15 cellular contexts compared by ENCODE assay signal in the genomic region with DNA sequence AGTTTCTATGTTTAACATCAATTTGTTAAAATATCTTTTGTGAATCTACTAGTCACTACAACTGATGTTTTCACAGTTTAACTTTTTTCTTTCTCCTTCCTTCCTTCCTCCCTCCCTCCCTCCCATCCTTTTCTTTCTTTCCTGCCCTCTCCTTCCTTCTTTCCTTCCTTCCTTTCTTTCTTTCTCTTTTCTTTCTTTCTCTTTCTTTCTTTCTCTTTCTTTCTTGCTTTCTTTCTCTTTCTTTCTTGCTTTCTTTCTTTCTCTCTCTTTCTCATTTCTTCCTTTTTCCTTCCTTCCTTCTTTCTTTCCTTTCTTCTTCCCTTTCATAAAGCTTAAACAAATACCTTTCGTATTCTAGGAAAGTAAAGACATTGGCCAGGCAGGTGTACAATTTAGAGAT.
DNase-seq lines count a peak whose midpoint lies in the region; ATAC-seq, FAIRE-seq and TF ChIP-seq lines count a peak whose summit lies in the region.
"Had no signal": no experiment of that assay in that cellular context is flagged by ENCODE, and none has a peak within 500 bp of the region (broad histone marks: within the 10 kb centered on the region; RNA-seq: fewer than 3 reads in every experiment).

No MANE protein-coding gene starts in this region.

- H4K20me1 ChIP-seq in OCI-LY7 (ENCODE audit: insufficient read depth, low read length): no peaks in the 10 kb centered on the region

- no peaks in the 10 kb centered on the region for H3K9me3 Mint-ChIP-seq in MCF 10A (ENCODE audit: unreplicated experiment)
- no peaks in the 10 kb centered on the region for H3K9me3 Mint-ChIP-seq in HFFc6
- H3K9me3 Mint-ChIP-seq in activated naive CD8-positive, alpha-beta T cell treated with anti-CD3 and anti-CD28 coated beads, Interleukin-2, amount 50 U/mL, for 24 hours: peaks cover 8% of the 10 kb centered on the region
- H3K9me3 Mint-ChIP-seq in CD8-positive, alpha-beta T cell: no peaks in the 10 kb centered on the region

- H2AFZ ChIP-seq in OCI-LY7 (ENCODE audit: low read length): no peak overlapping the region

- H3K9me2 ChIP-seq in OCI-LY7 (ENCODE audit: insufficient read depth, low read length): no peaks in the 10 kb centered on the region

- peak; percentile 88 for FAIRE-seq in islet of Langerhans (lab: Jason Lieb, UNC)

- H3K36me3 Mint-ChIP-seq in MCF 10A (ENCODE audit: insufficient read depth, unreplicated experiment): no peaks in the 10 kb centered on the region
- no peaks in the 10 kb centered on the region; the same call in 1 of the 2 replicates for H3K36me3 Mint-ChIP-seq in HFFc6 (ENCODE audit: low read depth)
- H3K36me3 Mint-ChIP-seq in activated naive CD8-positive, alpha-beta T cell treated with anti-CD3 and anti-CD28 coated beads, Interleukin-2, amount 50 U/mL, for 24 hours (ENCODE audit: low read depth): no peaks in the 10 kb centered on the region
- H3K36me3 Mint-ChIP-seq in CD8-positive, alpha-beta T cell: no peaks in the 10 kb centered on the region
- H3K36me3 Mint-ChIP-seq: CD14-positive monocyte, IgD-negative memory B cell had no signal

- intact Hi-C loops in MCF 10A (cut with micrococcal nuclease) (no loop called here), breast epithelium (cut with DNase I; ENCODE audit: low total_unique reads) (no loop called here), OCI-LY7 (cut with micrococcal nuclease; ENCODE audit: unreplicated experiment) (no loop called here)
- intact Hi-C loops in CD8-positive, alpha-beta T cell (cut with DNase I, micrococcal nuclease): no loop called here

- H3K9me3 ChIP-seq in breast epithelium (no peaks in the 10 kb centered on the region), OCI-LY7 (ENCODE audit: low read length) (no peaks in the 10 kb centered on the region)
- no peaks in the 10 kb centered on the region for H3K9me3 ChIP-seq in CD8-positive, alpha-beta T cell (ENCODE audit: low read length)

- no peaks in the 10 kb centered on the region for H3K4me1 ChIP-seq in breast epithelium
- no peaks in the 10 kb centered on the region for H3K4me1 ChIP-seq in CD8-positive, alpha-beta T cell (ENCODE audit: insufficient read depth, low read length)
- H3K4me1 ChIP-seq in OCI-LY7 (ENCODE audit: insufficient read depth, low read length, poor library complexity, severe bottlenecking): no peaks in the 10 kb centered on the region
- H3K4me1 ChIP-seq: SJSA1 had no signal

- H3K4me1 Mint-ChIP-seq in MCF 10A (ENCODE audit: insufficient read depth, unreplicated experiment): peaks cover 21% of the 10 kb centered on the region
- H3K4me1 Mint-ChIP-seq in HFFc6 (ENCODE audit: low read depth): peaks cover 18% of the 10 kb centered on the region
- H3K4me1 Mint-ChIP-seq in activated naive CD8-positive, alpha-beta T cell treated with anti-CD3 and anti-CD28 coated beads, Interleukin-2, amount 50 U/mL, for 24 hours: no peaks in the 10 kb centered on the region
- H3K4me1 Mint-ChIP-seq in CD8-positive, alpha-beta T cell (ENCODE audit: low read depth): no peaks in the 10 kb centered on the region
- H3K4me1 Mint-ChIP-seq: CD14-positive monocyte, IgD-negative memory B cell had no signal

- no peak overlapping the region for H3K4me2 ChIP-seq in OCI-LY7 (ENCODE audit: low read length)

- H3K27ac Mint-ChIP-seq in MCF 10A (ENCODE audit: low read depth, unreplicated experiment) (peak overlapping the region; percentile 21), HFFc6 (peak overlapping the region; percentile 36)
- H3K27ac Mint-ChIP-seq in activated naive CD8-positive, alpha-beta T cell treated with anti-CD3 and anti-CD28 coated beads, Interleukin-2, amount 50 U/mL, for 24 hours: no peak overlapping the region
- no peak overlapping the region for H3K27ac Mint-ChIP-seq in CD8-positive, alpha-beta T cell
- H3K27ac Mint-ChIP-seq: CD14-positive monocyte, IgD-negative memory B cell had no signal

- DNase-seq in MCF 10A (ENCODE audit: unreplicated experiment) (no peak), breast epithelium (ENCODE audit: low spot score in 2 of 2) (no peak), HFFc6 (no peak), OCI-LY7 (ENCODE audit: low spot score) (no peak)
- no peak for DNase-seq in activated naive CD8-positive, alpha-beta T cell treated with anti-CD3 and anti-CD28 coated beads, Interleukin-2, amount 50 U/mL, for 24 hours
- no peak for DNase-seq in CD8-positive, alpha-beta T cell
- DNase-seq: 8988T, NCI-H1694 treated with DMSO at 0.1 percent for 48 hours, NCI-H2081 treated with DMSO at 0.1 percent for 48 hours had no signal

- H3K27me3 Mint-ChIP-seq in MCF 10A (ENCODE audit: insufficient read depth, unreplicated experiment) (no peaks in the 10 kb centered on the region), HFFc6 (ENCODE audit: insufficient read depth) (no peaks in the 10 kb centered on the region)
- no peaks in the 10 kb centered on the region for H3K27me3 Mint-ChIP-seq in activated naive CD8-positive, alpha-beta T cell treated with anti-CD3 and anti-CD28 coated beads, Interleukin-2, amount 50 U/mL, for 24 hours
- no peaks in the 10 kb centered on the region for H3K27me3 Mint-ChIP-seq in CD8-positive, alpha-beta T cell (ENCODE audit: low read depth)
- H3K27me3 Mint-ChIP-seq: IgD-negative memory B cell had no signal

- H3K79me2 ChIP-seq in OCI-LY7 (ENCODE audit: insufficient read depth, low read depth, low read length): no peaks in the 10 kb centered on the region

- H3K4me3 Mint-ChIP-seq in MCF 10A (ENCODE audit: unreplicated experiment) (no peak overlapping the region), HFFc6 (peak overlapping the region; percentile 6; the same call in 1 of the 2 replicates)
- H3K4me3 Mint-ChIP-seq in activated naive CD8-positive, alpha-beta T cell treated with anti-CD3 and anti-CD28 coated beads, Interleukin-2, amount 50 U/mL, for 24 hours: no peak overlapping the region
- H3K4me3 Mint-ChIP-seq in CD8-positive, alpha-beta T cell: no peak overlapping the region
- H3K4me3 Mint-ChIP-seq: CD14-positive monocyte, IgD-negative memory B cell had no signal

- H3K4me3 ChIP-seq in breast epithelium (no peak overlapping the region), OCI-LY7 (ENCODE audit: low read depth, low read length, poor library complexity, severe bottlenecking) (no peak overlapping the region)
- no peak overlapping the region for H3K4me3 ChIP-seq in CD8-positive, alpha-beta T cell (ENCODE audit: low read depth, low read length)
- H3K4me3 ChIP-seq: SJSA1 had no signal

- TF ChIP-seq POLR2A in breast epithelium (IDR thresholded peaks at IDR 0.05): no peak

- CTCF ChIA-PET in MCF 10A (lab: Yijun Ruan, JAX) (interaction anchor here (0.6 to 0.7 kb wide), 2 partner anchors 29 to 157 kb away, joined by 3 read pairs; no protein-coding TSS in a partner anchor), OCI-LY7 (lab: Charles Lee; ENCODE audit: unreplicated experiment) (no interaction called here)
- CTCF ChIA-PET in CD8-positive, alpha-beta T cell (lab: Charles Lee): no interaction called here

- H3K27ac ChIP-seq in breast epithelium (no peak overlapping the region), OCI-LY7 (ENCODE audit: low read depth, low read length, poor library complexity, severe bottlenecking) (no peak overlapping the region)
- no peak overlapping the region for H3K27ac ChIP-seq in CD8-positive, alpha-beta T cell (ENCODE audit: low read depth, low read length)
- H3K27ac ChIP-seq: SJSA1 had no signal

- ATAC-seq in activated naive CD8-positive, alpha-beta T cell treated with anti-CD3 and anti-CD28 coated beads, Interleukin-2, amount 50 U/mL, for 24 hours: no peak
- ATAC-seq in CD8-positive, alpha-beta T cell: no peak
- ATAC-seq in HG03571 (IDR thresholded peaks at IDR 0.05; ENCODE audit: unreplicated experiment): no peak
- ATAC-seq: Right ventricle myocardium inferior had no signal

- POLR2A ChIA-PET in MCF 10A (lab: Yijun Ruan, JAX): interaction anchor here (0.7 to 1.2 kb wide), 5 partner anchors 13 to 233 kb away, joined by 3 read pairs; no protein-coding TSS in a partner anchor
- POLR2A ChIA-PET in CD8-positive, alpha-beta T cell (lab: Charles Lee): no interaction called here
- POLR2A ChIA-PET in OCI-LY7 (lab: Charles Lee): no interaction called here

- TF ChIP-seq CTCF in MCF 10A (IDR thresholded peaks at IDR 0.05; ENCODE audit: unreplicated experiment) (no peak), breast epithelium (IDR thresholded peaks at IDR 0.05) (no peak), HFFc6 (IDR thresholded peaks at IDR 0.05) (no peak), OCI-LY7 (conservative IDR thresholded peaks at IDR 0.05; ENCODE audit: low read length) (no peak)
- no peak for TF ChIP-seq CTCF in CD8-positive, alpha-beta T cell (IDR thresholded peaks at IDR 0.05)

- no peaks in the 10 kb centered on the region for H3K27me3 ChIP-seq in breast epithelium
- H3K27me3 ChIP-seq in CD8-positive, alpha-beta T cell (ENCODE audit: insufficient read depth, low read length): no peaks in the 10 kb centered on the region
- H3K27me3 ChIP-seq: SJSA1 had no signal

- TSS peak; percentile 73 for BruUV-seq in MCF 10A (replicated peaks; lab: Mats Ljungman, UMichigan)
- BruUV-seq in OCI-LY7 (replicated peaks; lab: Mats Ljungman, UMichigan): no TSS peak

- H3K36me3 ChIP-seq in breast epithelium: no peaks in the 10 kb centered on the region
- no peaks in the 10 kb centered on the region for H3K36me3 ChIP-seq in CD8-positive, alpha-beta T cell (ENCODE audit: insufficient read depth, low read length)
- no peaks in the 10 kb centered on the region for H3K36me3 ChIP-seq in OCI-LY7 (ENCODE audit: insufficient read depth, low read length)
- H3K36me3 ChIP-seq: SJSA1 had no signal

Comparison
In these comparisons a context has a peak if more than half of its experiments do, and no peak if none do; other contexts are left out.
1. H3K27ac Mint-ChIP-seq: peak in MCF 10A (single experiment) and HFFc6 (single experiment); none in activated naive CD8-positive, alpha-beta T cell treated with anti-CD3 and anti-CD28 coated beads, Interleukin-2, amount 50 U/mL, for 24 hours (single experiment) and CD8-positive, alpha-beta T cell (single experiment).